In genomic region chr2:185526156-185526555, GRCh38 we compare ENCODE assay signal across 26 cellular contexts.
"Had no signal": no experiment of that assay in that cellular context is flagged by ENCODE, and none has a peak within 500 bp of the region (broad histone marks: within the 10 kb centered on the region; RNA-seq: fewer than 3 reads in every experiment).

No MANE protein-coding gene starts in this region.

- ATAC-seq: stimulated activated effector memory CD8-positive, alpha-beta T cell treated with anti-CD3 and anti-CD28 coated beads, Interleukin-12 subunit alpha, Interleukin-12 subunit beta, amount 100 ng/mL, for 72 hours; stimulated activated memory B cell treated with anti-CD40 and anti-IgM and Interleukin-4, amounts not matched to agents 10 μg/mL and 1 μg/mL and 100 μg/mL, for 72 hours; stimulated activated naive B cell treated with anti-CD40 and anti-IgM and Interleukin-4, amounts not matched to agents 10 μg/mL and 1 μg/mL and 100 μg/mL, for 72 hours; stimulated activated naive CD8-positive, alpha-beta T cell treated with anti-CD3 and anti-CD28 coated beads, Interleukin-15, amount 100 ng/mL, for 72 hours; stimulated activated naive CD8-positive, alpha-beta T cell treated with anti-CD3 and anti-CD28 coated beads, Interleukin-15, Interleukin-2, amounts not matched to agents 100 U/mL and 50 U/mL, for 24 hours; upper lobe of right lung had no signal

- H3K27ac ChIP-seq: stomach, suprapubic skin, testis, thoracic aorta, thyroid gland, tibial artery, tibial nerve, transverse colon, upper lobe of left lung, upper lobe of right lung, uterus, vagina had no signal

- H3K4me3 ChIP-seq: stomach, suprapubic skin, testis, thoracic aorta, thyroid gland, tibial artery, tibial nerve, transverse colon, upper lobe of left lung, upper lobe of right lung, uterus, vagina had no signal

- H3K4me1 ChIP-seq: stomach, suprapubic skin, testis, thyroid gland, tibial artery, tibial nerve, transverse colon, upper lobe of left lung, upper lobe of right lung, uterus, vagina had no signal

- DNase-seq: stimulated activated CD4-positive, alpha-beta T cell treated with anti-CD3 and anti-CD28 coated beads, Interleukin-2, amount 100 ng/mL, for 48 hours; stimulated activated CD4-positive, alpha-beta T cell treated with anti-CD3 and anti-CD28 coated beads, Interleukin-4, amount 100 ng/mL, for 1 hour; stimulated activated CD4-positive, alpha-beta T cell treated with anti-CD3 and anti-CD28 coated beads, Interleukin-4, amount 100 ng/mL, for 24 hours; stimulated activated CD4-positive, alpha-beta T cell treated with anti-CD3 and anti-CD28 coated beads, Interleukin-4, amount 100 ng/mL, for 4 hours; stimulated activated CD8-positive, alpha-beta memory T cell treated with anti-CD3 and anti-CD28 coated beads, Interleukin-4, amount 100 ng/mL, for 48 hours; stimulated activated naive B cell treated with anti-CD40 and anti-IgM and Interleukin-4, amounts not matched to agents 10 μg/mL and 1 μg/mL and 100 μg/mL, for 72 hours; stimulated activated naive CD4-positive, alpha-beta T cell; stimulated activated naive CD4-positive, alpha-beta T cell treated with Interleukin-2 at 50 U/mL for 16 hours; stimulated activated naive CD8-positive, alpha-beta T cell treated with anti-CD3 and anti-CD28 coated beads, Interleukin-15, amount 100 ng/mL, for 72 hours; stimulated activated naive CD8-positive, alpha-beta T cell treated with anti-CD3 and anti-CD28 coated beads, Interleukin-15, Interleukin-2, amounts not matched to agents 100 U/mL and 50 U/mL, for 24 hours; stomach; substantia nigra; testis; thyroid gland; tibial artery; transverse colon; trophoblast cell; upper lobe of left lung; upper lobe of right lung; uterus had no signal

- H3K27me3 ChIP-seq: stomach, suprapubic skin, testis, thyroid gland, tibial artery, tibial nerve, transverse colon, upper lobe of left lung, upper lobe of right lung, uterus, vagina had no signal

- H3K36me3 ChIP-seq: stomach, suprapubic skin, thoracic aorta, thyroid gland, tibial artery, tibial nerve, transverse colon, upper lobe of left lung, upper lobe of right lung, uterus, vagina had no signal

- H3K9me3 ChIP-seq: testis, thyroid gland, transverse colon, upper lobe of right lung, uterus, vagina had no signal
